10 cellular contexts compared by ENCODE assay signal in the genomic region with DNA sequence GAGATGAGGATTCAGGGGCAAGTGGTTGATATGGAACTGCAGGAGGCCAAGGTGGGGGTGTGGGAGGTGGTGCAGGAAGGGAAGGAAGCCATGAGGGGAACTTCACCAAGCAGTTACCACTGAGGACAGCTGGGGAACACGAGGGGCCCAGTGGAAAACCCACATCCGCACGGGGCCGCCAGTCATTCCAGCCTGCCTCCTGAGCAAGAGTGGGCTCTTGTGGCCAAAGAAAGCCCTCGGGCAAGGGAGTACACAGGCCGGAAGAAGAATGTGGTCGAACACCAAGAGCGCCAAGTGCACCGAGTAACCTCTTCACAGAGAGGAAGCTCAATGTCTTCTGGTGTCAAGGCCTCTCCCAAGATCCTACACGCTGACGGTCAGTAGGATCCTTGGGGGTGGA.
DNase-seq lines count a peak whose midpoint lies in the region; ATAC-seq and TF ChIP-seq lines count a peak whose summit lies in the region.
"Had no signal": no experiment of that assay in that cellular context is flagged by ENCODE, and none has a peak within 500 bp of the region (broad histone marks: within the 10 kb centered on the region; RNA-seq: fewer than 3 reads in every experiment).

No MANE protein-coding gene starts in this region.

- H3F3A ChIP-seq in PC-9 (ENCODE audit: insufficient read depth, low read depth) = no peaks in the 10 kb centered on the region

- BruUV-seq in PC-9 (replicated peaks; lab: Mats Ljungman, UMichigan) = no TSS peak

- H3K4me1 ChIP-seq in BLaER1 (peaks cover 15% of the 10 kb centered on the region), PC-9 (replicated peaks; ENCODE audit: insufficient read depth) (no peaks in the 10 kb centered on the region), BE2C (no peaks in the 10 kb centered on the region)
- H3K4me1 ChIP-seq: thyroid gland had no signal

- H2AFZ ChIP-seq in PC-9 = no peak overlapping the region

- H3K4me2 ChIP-seq in BLaER1 (peak overlapping the region; percentile 46), PC-9 (no peak overlapping the region)

- H4K20me1 ChIP-seq in BLaER1 (no peaks in the 10 kb centered on the region), PC-9 (ENCODE audit: insufficient read depth) (no peaks in the 10 kb centered on the region)

- H3K9me3 Mint-ChIP-seq in T-helper 2 cell treated with Interferon-gamma antibody and Interleukin-4, amounts not matched to agents 5 μg/mL and 100 μg/mL, for 36 hours = peaks cover 29% of the 10 kb centered on the region
- H3K9me3 Mint-ChIP-seq in mesothelial cell of epicardium = peaks cover 17% of the 10 kb centered on the region

- intact Hi-C loops in PC-9 (cut with micrococcal nuclease; ENCODE audit: unreplicated experiment) = no loop called here

- TF ChIP-seq CTCF in mesothelial cell of epicardium (IDR thresholded peaks at IDR 0.05; ENCODE audit: unreplicated experiment) = no peak
- TF ChIP-seq CTCF in PC-9 (conservative IDR thresholded peaks at IDR 0.05) = no peak
- no peak for TF ChIP-seq CTCF in BE2C (IDR thresholded peaks at IDR 0.05; ENCODE audit: low read depth, low read length)

- H3K36me3 ChIP-seq in BLaER1 (no peaks in the 10 kb centered on the region), PC-9 (ENCODE audit: low read depth) (no peaks in the 10 kb centered on the region), BE2C (no peaks in the 10 kb centered on the region)
- H3K36me3 ChIP-seq: thyroid gland had no signal

- H3K9ac ChIP-seq in BLaER1 = no peak overlapping the region

- no peaks in the 10 kb centered on the region for H3K9me2 ChIP-seq in PC-9 (ENCODE audit: insufficient read depth)

- H3K4me3 ChIP-seq in BLaER1 = no peak overlapping the region
- H3K4me3 ChIP-seq in PC-9 = no peak overlapping the region
- H3K4me3 ChIP-seq in BE2C (ENCODE audit: low read depth, low read length) = no peak overlapping the region
- H3K4me3 ChIP-seq: mucosa of descending colon, thyroid gland had no signal

- H3K27ac Mint-ChIP-seq in T-helper 2 cell treated with Interferon-gamma antibody and Interleukin-4, amounts not matched to agents 5 μg/mL and 100 μg/mL, for 36 hours = peak overlapping the region; percentile 71
- peak overlapping the region; percentile 89 for H3K27ac Mint-ChIP-seq in mesothelial cell of epicardium

- H3K4me1 Mint-ChIP-seq in T-helper 2 cell treated with Interferon-gamma antibody and Interleukin-4, amounts not matched to agents 5 μg/mL and 100 μg/mL, for 36 hours (ENCODE audit: low read depth) = peaks cover 39% of the 10 kb centered on the region
- H3K4me1 Mint-ChIP-seq in mesothelial cell of epicardium = peaks cover 37% of the 10 kb centered on the region

- no peak overlapping the region for H3K4me3 Mint-ChIP-seq in T-helper 2 cell treated with Interferon-gamma antibody and Interleukin-4, amounts not matched to agents 5 μg/mL and 100 μg/mL, for 36 hours
- no peak overlapping the region for H3K4me3 Mint-ChIP-seq in mesothelial cell of epicardium

- DNase-seq in T-helper 2 cell treated with Interferon-gamma antibody and Interleukin-4, amounts not matched to agents 5 μg/mL and 100 μg/mL, for 36 hours (ENCODE audit: low spot score) = peak; percentile 40
- DNase-seq in mesothelial cell of epicardium (ENCODE audit: low spot score in 2 of 2, unreplicated experiment in 2 of 2) (no peak), NCI-H2196 (lab: John Stamatoyannopoulos, UW; ENCODE audit: unreplicated experiment) (no peak), PC-9 (no peak), BE2C (no peak)

- H3K27ac ChIP-seq in BLaER1 = 0 out of 2 replicates have a peak overlapping the region, but pooled peaks have one; percentile 10
- H3K27ac ChIP-seq in PC-9 = no peak overlapping the region
- H3K27ac ChIP-seq: thyroid gland had no signal

- POLR2A ChIA-PET in PC-9 (lab: Charles Lee; ENCODE audit: unreplicated experiment) = no interaction called here

- ATAC-seq in GM19438 (IDR thresholded peaks at IDR 0.05; ENCODE audit: low read depth, unreplicated experiment) = peak; percentile 93
- no peak for ATAC-seq in esophagus mucosa
- ATAC-seq: mucosa of descending colon had no signal

- H3K9me3 ChIP-seq in BLaER1 (peaks cover 54% of the 10 kb centered on the region), PC-9 (ENCODE audit: insufficient read depth, low read depth) (no peaks in the 10 kb centered on the region), BE2C (no peaks in the 10 kb centered on the region)
- H3K9me3 ChIP-seq: mucosa of descending colon, thyroid gland had no signal

- CTCF ChIA-PET in PC-9 (lab: Charles Lee) = no interaction called here

- H3K36me3 Mint-ChIP-seq in T-helper 2 cell treated with Interferon-gamma antibody and Interleukin-4, amounts not matched to agents 5 μg/mL and 100 μg/mL, for 36 hours (ENCODE audit: low read depth) = peaks cover 6% of the 10 kb centered on the region
- peaks cover 3% of the 10 kb centered on the region for H3K36me3 Mint-ChIP-seq in mesothelial cell of epicardium

- H3K27me3 Mint-ChIP-seq in T-helper 2 cell treated with Interferon-gamma antibody and Interleukin-4, amounts not matched to agents 5 μg/mL and 100 μg/mL, for 36 hours (ENCODE audit: low read depth) = no peaks in the 10 kb centered on the region
- H3K27me3 Mint-ChIP-seq in mesothelial cell of epicardium (ENCODE audit: low read depth) = no peaks in the 10 kb centered on the region

- H3K27me3 ChIP-seq in BLaER1 = no peaks in the 10 kb centered on the region
- no peaks in the 10 kb centered on the region for H3K27me3 ChIP-seq in PC-9 (ENCODE audit: insufficient read depth, low read depth)
- H3K27me3 ChIP-seq in BE2C = no peaks in the 10 kb centered on the region
- H3K27me3 ChIP-seq: thyroid gland had no signal

- no peaks in the 10 kb centered on the region for H3K79me2 ChIP-seq in PC-9 (ENCODE audit: low read depth)
